8 cellular contexts compared by ENCODE assay signal in the genomic region with DNA sequence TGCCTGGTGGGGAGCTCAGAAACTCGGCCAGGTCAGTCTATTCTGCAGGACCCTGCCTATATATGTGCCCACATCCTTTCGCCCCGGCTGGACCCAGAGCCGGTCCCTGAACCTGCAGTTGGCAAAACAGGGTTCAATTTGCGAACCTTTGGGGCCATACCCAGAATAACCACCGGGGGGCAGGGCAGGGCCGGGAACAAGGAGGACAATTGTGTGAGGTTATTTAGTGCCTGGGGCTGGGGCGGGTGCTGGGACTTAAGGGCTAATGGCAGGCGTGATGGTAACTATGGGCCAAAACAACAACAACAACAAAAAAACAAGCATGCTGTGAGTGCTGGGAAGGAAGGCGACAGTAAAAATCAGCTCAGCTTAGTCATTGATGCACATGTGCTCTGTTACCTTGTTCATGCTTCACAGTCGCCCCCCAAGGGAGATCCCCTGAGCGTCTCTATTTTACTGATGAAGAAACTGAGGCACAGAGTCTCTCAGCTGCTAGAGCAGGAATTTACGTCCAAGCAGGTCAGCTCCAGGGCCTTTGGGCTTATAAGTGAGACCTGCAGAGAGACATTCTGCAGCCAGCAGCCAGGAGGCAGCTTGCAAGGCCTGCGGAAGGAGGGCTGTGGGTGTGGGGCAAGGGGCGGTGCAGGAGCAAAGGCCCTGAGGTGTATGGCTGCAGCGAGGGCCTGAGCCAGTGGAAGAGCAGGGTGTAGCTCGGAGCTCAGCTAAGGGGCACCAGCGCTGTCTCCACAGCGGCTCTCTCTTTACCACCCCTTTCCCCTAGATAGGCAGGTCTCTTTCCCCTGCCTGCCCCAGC.
DNase-seq lines count a peak whose midpoint lies in the region; ATAC-seq and TF ChIP-seq lines count a peak whose summit lies in the region.

No MANE protein-coding gene starts in this region.

- H3K4me3 ChIP-seq in HL-60 (replicated peaks; ENCODE audit: insufficient read depth, low read length) = no peak overlapping the region
- no peak overlapping the region for H3K4me3 ChIP-seq in PC-3 (ENCODE audit: low read length)

- intact Hi-C loops in PC-3 (cut with micrococcal nuclease) = no loop called here

- CTCF ChIA-PET in PC-3 (lab: Charles Lee) = no interaction called here

- no peaks in the 10 kb centered on the region for H3F3A ChIP-seq in PC-3 (ENCODE audit: low read length, unreplicated experiment)

- H3K4me1 ChIP-seq in PC-3 (ENCODE audit: insufficient read depth, low read length) = 0 out of 2 replicates have a peak, but pooled peaks cover 4% of the 10 kb centered on the region

- POLR2A ChIA-PET in PC-3 (lab: Charles Lee; ENCODE audit: unreplicated experiment) = no interaction called here

- no peak overlapping the region for H2AFZ ChIP-seq in PC-3 (ENCODE audit: low read length)

- no peak overlapping the region for H3K4me2 ChIP-seq in PC-3 (ENCODE audit: low read length)

- no peak overlapping the region for H3K27ac ChIP-seq in HL-60 (replicated peaks)
- H3K27ac ChIP-seq in PC-3 (ENCODE audit: low read length) = no peak overlapping the region

- ATAC-seq in PC-3 (peak; percentile 53), HG03469 (IDR thresholded peaks at IDR 0.05; ENCODE audit: unreplicated experiment) (no peak), GM18502 (IDR thresholded peaks at IDR 0.05; ENCODE audit: poor library complexity, unreplicated experiment) (no peak)

- H3K9ac ChIP-seq in PC-3 (ENCODE audit: low read length) = no peak overlapping the region

- H4K20me1 ChIP-seq in PC-3 (ENCODE audit: low read length) = no peaks in the 10 kb centered on the region

- no TSS peak for BruUV-seq in PC-3 (replicated peaks; lab: Mats Ljungman, UMichigan)

- H3K27me3 ChIP-seq in HL-60 (ENCODE audit: insufficient read depth, poor library complexity, severe bottlenecking) (no peaks in the 10 kb centered on the region), PC-3 (ENCODE audit: low read length) (no peaks in the 10 kb centered on the region)

- no peaks in the 10 kb centered on the region for H3K36me3 ChIP-seq in PC-3 (ENCODE audit: low read depth, low read length)

- H3K79me2 ChIP-seq in PC-3 (ENCODE audit: low read length) = no peaks in the 10 kb centered on the region

- no peaks in the 10 kb centered on the region for H3K9me3 ChIP-seq in PC-3 (ENCODE audit: low read length)

- peak; percentile 29 for DNase-seq in DMS79 treated with DMSO at 0.1 percent for 48 hours (lab: John Stamatoyannopoulos, UW)
- peak; percentile 10 to 64 for DNase-seq in HL-60 (ENCODE audit: low read depth in 1 of 2, low spot score in 1 of 2)
- peak; percentile 60 for DNase-seq in PC-3
- peak; percentile 82 for DNase-seq in activated effector memory CD4-positive, alpha-beta T cell treated with anti-CD3 and anti-CD28 coated beads, Interleukin-2, amount 50 U/mL, for 16 hours
- DNase-seq in glomerular visceral epithelial cell (ENCODE audit: extremely low spot score) = peak; percentile 53
- peak; percentile 11 for DNase-seq in pons (ENCODE audit: low spot score)

- H3K9me2 ChIP-seq in PC-3 (replicated peaks; ENCODE audit: low read length) = no peaks in the 10 kb centered on the region

- peak; percentile 45 for TF ChIP-seq CTCF in HL-60 (IDR thresholded peaks at IDR 0.05; ENCODE audit: insufficient read depth, low read length)
- TF ChIP-seq CTCF in PC-3 (conservative IDR thresholded peaks at IDR 0.05; ENCODE audit: low read depth, low read length) = peak; percentile 73

Comparison
In these comparisons a context has a peak if more than half of its experiments do, and no peak if none do; other contexts are left out.
1. DNase-seq: peak in every context shown above with its lines; median percentile 82 in activated effector memory CD4-positive, alpha-beta T cell treated with anti-CD3 and anti-CD28 coated beads, Interleukin-2, amount 50 U/mL, for 16 hours; 60 in PC-3; 53 in glomerular visceral epithelial cell; 37 in HL-60; 29 in DMS79 treated with DMSO at 0.1 percent for 48 hours; 11 in pons.